ENCODE assay signal across 8 cellular contexts in the genomic region with DNA sequence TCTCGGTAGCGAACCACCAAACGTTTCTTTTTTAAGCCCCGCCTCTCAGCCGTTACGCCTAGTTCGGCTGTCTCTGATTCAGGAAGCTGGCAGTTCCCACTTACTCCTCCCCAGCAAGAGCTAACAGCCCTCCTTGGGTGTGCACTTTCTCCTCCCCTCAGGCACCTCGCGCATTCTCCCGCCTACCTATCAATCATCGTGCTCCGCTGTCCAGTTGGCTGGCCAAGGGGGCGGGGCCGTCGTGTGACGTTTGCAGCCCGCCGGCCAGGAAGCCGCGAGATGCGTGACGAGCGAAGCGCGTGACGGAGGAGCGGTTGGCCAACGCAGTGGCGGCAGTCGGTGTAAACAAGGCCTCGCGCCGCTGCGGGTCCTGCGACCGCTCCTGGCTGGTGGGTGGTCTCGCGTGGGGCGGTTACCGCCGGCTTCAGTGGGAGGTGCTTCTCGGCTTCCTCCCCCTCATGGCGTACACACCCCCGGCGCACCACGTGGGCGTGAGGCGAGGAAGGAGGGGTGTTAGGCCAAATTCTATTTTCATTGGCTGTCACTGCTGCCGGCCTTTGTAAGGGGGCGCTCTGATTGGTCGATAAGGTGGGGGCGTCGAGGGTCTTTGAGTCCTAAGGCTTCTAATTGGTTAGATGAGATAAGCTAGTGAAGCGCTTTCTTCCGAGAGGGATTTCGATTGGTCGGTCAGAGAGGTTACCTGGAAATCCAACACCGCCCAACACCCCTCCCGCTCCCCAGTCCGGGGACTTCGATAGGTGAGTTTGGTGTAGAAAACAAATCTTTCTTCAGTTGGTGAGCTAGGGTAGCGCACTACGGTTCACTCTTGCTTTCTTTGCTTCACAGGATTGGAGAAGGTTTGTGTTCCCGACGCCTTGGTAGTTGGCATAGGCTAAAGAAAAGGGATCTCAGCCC. TPM values are rescaled to one million over a fixed set of nuclear protein-coding genes. Genes with fewer than 3 reads are reported as not detected.
DNase-seq lines count a peak whose midpoint lies in the region; ATAC-seq and TF ChIP-seq lines count a peak whose summit lies in the region.

DCAF11 (plus strand) TSS at position 242 of the 915 bp plus-strand sequence. CDS start 818 bp downstream, outside the sequence.
NRL (minus strand) TSS at position 414 of the 915 bp plus-strand sequence. CDS start 32,101 bp downstream, outside the sequence.

- peaks cover 15 to 22% of the 10 kb centered on the region in 2 donors for H3K36me3 ChIP-seq in lung (ENCODE audit: control insufficient read depth in 2 of 2, insufficient read depth in 2 of 2, low read length in 2 of 2)

- H3K27me3 ChIP-seq in lung (ENCODE audit: control insufficient read depth, insufficient read depth) = no peaks in the 10 kb centered on the region

- peak; percentile 95 for ATAC-seq in lung (ENCODE audit: insufficient read depth, low FRiP score)

- no peaks in the 10 kb centered on the region for H3K9me3 ChIP-seq in lung (ENCODE audit: control insufficient read depth in 2 of 2, insufficient read depth in 1 of 2, low read length in 1 of 2)

- TF ChIP-seq CTCF in GM20000 (IDR thresholded peaks at IDR 0.05; ENCODE audit: extremely low read depth, missing control alignments) = no peak
- no peak for TF ChIP-seq CTCF in lung (IDR thresholded peaks at IDR 0.05; ENCODE audit: control extremely low read depth, extremely low read depth)

- WGBS in lung, 2 donors = 0% methylated on average over 65 of the region's 65 CpGs

- peaks cover 5 to 7% of the 10 kb centered on the region in 2 donors for H3K4me1 ChIP-seq in lung (ENCODE audit: control insufficient read depth in 2 of 2, insufficient read depth in 2 of 2, low read length in 2 of 2)

- DNase-seq in CMK (ENCODE audit: low read depth) (peak; percentile 95), GM20000 (ENCODE audit: low spot score) (peak; percentile 97), HS-5 (ENCODE audit: low read depth) (peak; percentile 96), NK-92 (lab: John Stamatoyannopoulos, UW; ENCODE audit: unreplicated experiment) (peak; percentile 95), lung (ENCODE audit: low spot score) (peak; percentile 99)
- peak; percentile 99 for DNase-seq in activated CD8-positive, alpha-beta memory T cell treated with anti-CD3 and anti-CD28 coated beads for 24 hours
- DNase-seq in effector CD8-positive, alpha-beta T cell (lab: John Stamatoyannopoulos, UW) = peak; percentile 97
- DNase-seq in stimulated activated CD4-positive, alpha-beta T cell treated with anti-CD3 and anti-CD28 coated beads, TNF-alpha, amount 100 ng/mL, for 24 hours (ENCODE audit: low read depth in 3 of 3) = peak; percentile 94 to 97 (median 97)

- peak within 1 kb of the TSS; percentile 97 to 98 for H3K27ac ChIP-seq in lung (ENCODE audit: low read depth in 1 of 2, low read length in 1 of 2)

- peak within 1 kb of the TSS; percentile 55 for H3K4me3 ChIP-seq in lung

RNA-seq across cellular contexts. Expression of gene DCAF11, which starts in this region (rescaled TPM):
- 100 to 1,000 TPM in 1 of 2 donors, 10 to 100 TPM in 1; 68.9 to 153 TPM for total RNA-seq in lung
- polyA plus RNA-seq in lung = 10 to 100 TPM; 26.4 to 59.4 TPM

RNA-seq across cellular contexts. Expression of gene NRL, which starts in this region (rescaled TPM):
- 1 to 10 TPM; 3.6 to 5.4 TPM for total RNA-seq in lung
- polyA plus RNA-seq in lung = 1 to 10 TPM; 2.7 TPM

Comparison
In these comparisons a context has a peak if more than half of its experiments do, and no peak if none do; other contexts are left out.
1. Peak in every context shown above with its lines: DNase-seq, ATAC-seq, H3K4me3 ChIP-seq and H3K27ac ChIP-seq.